In genomic region chr11:94595061-94595460, GRCh38 we compare ENCODE assay signal across 20 cellular contexts. TPM values are rescaled to one million over a fixed set of nuclear protein-coding genes. Genes with fewer than 3 reads are reported as not detected.
DNase-seq lines count a peak whose midpoint lies in the region; ATAC-seq and TF ChIP-seq lines count a peak whose summit lies in the region.
"Had no signal": no experiment of that assay in that cellular context is flagged by ENCODE, and none has a peak within 500 bp of the region (broad histone marks: within the 10 kb centered on the region; RNA-seq: fewer than 3 reads in every experiment).

No MANE protein-coding gene starts in this region.

- no peak overlapping the region for H3K27ac Mint-ChIP-seq in natural killer cell
- H3K27ac Mint-ChIP-seq: activated naive CD4-positive, alpha-beta T cell treated with anti-CD3 and anti-CD28 coated beads for 36 hours; CD4-positive, CD25-positive, alpha-beta regulatory T cell; stimulated activated naive CD8-positive, alpha-beta T cell treated with anti-CD3 and anti-CD28 coated beads, Interleukin-15, Interleukin-2, amounts not matched to agents 100 ng/mL and 50 ng/mL, for 24 hours had no signal

- no peaks in the 10 kb centered on the region for H3K36me3 Mint-ChIP-seq in natural killer cell

- no peak overlapping the region for H3K4me3 Mint-ChIP-seq in natural killer cell
- H3K4me3 Mint-ChIP-seq: activated naive CD4-positive, alpha-beta T cell treated with anti-CD3 and anti-CD28 coated beads for 36 hours; CD4-positive, CD25-positive, alpha-beta regulatory T cell; stimulated activated naive CD8-positive, alpha-beta T cell treated with anti-CD3 and anti-CD28 coated beads, Interleukin-15, Interleukin-2, amounts not matched to agents 100 ng/mL and 50 ng/mL, for 24 hours had no signal

- H3K27me3 Mint-ChIP-seq in natural killer cell (ENCODE audit: low read depth in 2 of 2), result no peaks in the 10 kb centered on the region
- H3K27me3 Mint-ChIP-seq: CD4-positive, CD25-positive, alpha-beta regulatory T cell; stimulated activated naive CD8-positive, alpha-beta T cell treated with anti-CD3 and anti-CD28 coated beads, Interleukin-15, Interleukin-2, amounts not matched to agents 100 ng/mL and 50 ng/mL, for 24 hours had no signal

- H3K4me1 Mint-ChIP-seq in natural killer cell, result no peaks in the 10 kb centered on the region
- H3K4me1 Mint-ChIP-seq: CD4-positive, CD25-positive, alpha-beta regulatory T cell had no signal

- ATAC-seq in GM19395 (IDR thresholded peaks at IDR 0.05; ENCODE audit: unreplicated experiment), result peak; percentile 73
- ATAC-seq in HG02763 (IDR thresholded peaks at IDR 0.05; ENCODE audit: unreplicated experiment), result peak; percentile 53
- peak; percentile 52 for ATAC-seq in HG03460 (IDR thresholded peaks at IDR 0.05; ENCODE audit: unreplicated experiment)
- ATAC-seq in HG02588 (IDR thresholded peaks at IDR 0.05; ENCODE audit: unreplicated experiment), result no peak
- no peak for ATAC-seq in natural killer cell
- ATAC-seq: foreskin keratinocyte, left cardiac atrium, PC-3 had no signal

- no peak for TF ChIP-seq CTCF in natural killer cell (IDR thresholded peaks at IDR 0.05)

- intact Hi-C loops in natural killer cell (cut with micrococcal nuclease), result no loop called here

- H3K9me3 Mint-ChIP-seq in natural killer cell, result no peaks in the 10 kb centered on the region
- H3K9me3 Mint-ChIP-seq: activated naive CD4-positive, alpha-beta T cell treated with anti-CD3 and anti-CD28 coated beads for 36 hours; stimulated activated naive CD8-positive, alpha-beta T cell treated with anti-CD3 and anti-CD28 coated beads, Interleukin-15, Interleukin-2, amounts not matched to agents 100 ng/mL and 50 ng/mL, for 24 hours had no signal

- DNase-seq in DMS 273 treated with DMSO at 0.1 percent for 48 hours (lab: John Stamatoyannopoulos, UW) (peak; percentile 46), 8988T (no peak), natural killer cell (no peak), ureter (ENCODE audit: low spot score) (no peak)
- DNase-seq: activated CD4-positive, alpha-beta T cell treated with anti-CD3 and anti-CD28 coated beads for 4 hours; activated CD8-positive, alpha-beta memory T cell treated with anti-CD3 and anti-CD28 coated beads, Interleukin-2, amount 50 U/mL, for 48 hours; activated naive CD4-positive, alpha-beta T cell treated with anti-CD3 and anti-CD28 coated beads for 36 hours; CD4-positive, CD25-positive, alpha-beta regulatory T cell; foreskin keratinocyte; IMR-90; left cardiac atrium; midbrain; PC-3; stimulated activated CD4-positive, alpha-beta T cell treated with anti-CD3 and anti-CD28 coated beads, Interleukin-15, amount 100 ng/mL, for 24 hours; T-helper 9 cell had no signal

RNA-seq across cellular contexts. Expression of gene PIWIL4, which starts 27.9 kb away (rescaled TPM):
- total RNA-seq in natural killer cell (1 to 10 TPM; 2.0 to 2.7 (median 2.2) TPM), ureter (3.7 TPM)

RNA-seq across cellular contexts. Expression of gene FUT4, which starts 51.3 kb away (rescaled TPM):
- total RNA-seq in natural killer cell, result 1 to 10 TPM; 4.4 to 7.5 (median 5.6) TPM
- total RNA-seq in ureter, result 6.6 TPM

Comparison
In these comparisons a context has a peak if more than half of its experiments do, and no peak if none do; other contexts are left out.
1. ATAC-seq: peak in GM19395 (single experiment), HG02763 (single experiment) and HG03460 (single experiment); none in HG02588 (single experiment) and natural killer cell (0 of 3).